15 cellular contexts compared by ENCODE assay signal in the genomic region with DNA sequence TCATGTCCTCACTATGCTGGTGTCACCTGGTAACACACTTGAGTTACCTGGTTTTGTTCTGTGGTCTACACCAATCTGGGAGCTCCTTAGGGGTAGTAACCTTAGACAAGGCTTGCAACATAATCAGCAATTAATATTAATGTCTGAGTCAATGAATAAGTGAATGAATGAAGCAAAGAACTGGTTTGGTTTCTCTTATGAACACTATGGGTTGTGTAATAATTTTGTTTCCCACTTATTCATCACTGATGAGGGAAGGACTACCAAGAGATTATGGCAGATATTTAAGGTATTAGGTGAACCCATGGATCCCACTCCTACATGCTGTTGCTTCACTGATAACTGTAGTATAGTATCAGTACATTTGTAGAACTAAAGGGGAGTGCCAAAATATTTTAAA.
DNase-seq lines count a peak whose midpoint lies in the region; ATAC-seq, FAIRE-seq and TF ChIP-seq lines count a peak whose summit lies in the region.
"Had no signal": no experiment of that assay in that cellular context is flagged by ENCODE, and none has a peak within 500 bp of the region (broad histone marks: within the 10 kb centered on the region; RNA-seq: fewer than 3 reads in every experiment).

No MANE protein-coding gene starts in this region.

- H3K27ac ChIP-seq in C4-2B (peak overlapping the region; percentile 41; the same call in 1 of the 2 replicates), Karpas-422 (ENCODE audit: low read length) (peak overlapping the region; percentile 38), mesenchymal stem cell (ENCODE audit: low read length, poor library complexity, severe bottlenecking) (peak overlapping the region; percentile 61), neural progenitor cell (no peak overlapping the region), right cardiac atrium (ENCODE audit: low read length) (no peak overlapping the region)
- H3K27ac ChIP-seq: HL-60 had no signal

- intact Hi-C loops in right cardiac atrium (cut with DNase I): loop anchor here (5.0 to 10.0 kb wide), 6 partner anchors 437 to 635 kb away; no protein-coding TSS in a partner anchor

- no peak overlapping the region for H3K4ac ChIP-seq in mesenchymal stem cell (ENCODE audit: low read depth in 1 of 2, low read length in 2 of 2)

- no peak overlapping the region for H3K23ac ChIP-seq in mesenchymal stem cell (ENCODE audit: low read length in 2 of 2)

- H2AFZ ChIP-seq in Karpas-422 (ENCODE audit: low read length): no peak overlapping the region
- no peak overlapping the region for H2AFZ ChIP-seq in mesenchymal stem cell (ENCODE audit: low read depth, low read length)
- no peak overlapping the region for H2AFZ ChIP-seq in neural progenitor cell (replicated peaks)

- no peak for DNase-seq in Karpas-422
- DNase-seq in bronchial epithelial cell (ENCODE audit: low read depth): peak; percentile 87
- no peak for DNase-seq in mesenchymal stem cell
- DNase-seq in neural progenitor cell (ENCODE audit: low spot score): no peak
- no peak for DNase-seq in right cardiac atrium
- DNase-seq: C1 segment of cervical spinal cord, DMS153, H9, NCI-H1436, NCI-H2171, NCI-H446 treated with DMSO at 0.1 percent for 48 hours had no signal

- H3K79me1 ChIP-seq in mesenchymal stem cell (replicated peaks; ENCODE audit: low read length, poor library complexity, severe bottlenecking): no peaks in the 10 kb centered on the region

- H2BK12ac ChIP-seq in mesenchymal stem cell (ENCODE audit: low read length in 2 of 2): no peak overlapping the region

- no peak overlapping the region for H3K14ac ChIP-seq in mesenchymal stem cell (ENCODE audit: low read length in 2 of 2)

- no peaks in the 10 kb centered on the region for H3K9me3 ChIP-seq in Karpas-422 (ENCODE audit: low read length)
- H3K9me3 ChIP-seq in mesenchymal stem cell (ENCODE audit: control insufficient read depth, low read length): no peaks in the 10 kb centered on the region
- no peaks in the 10 kb centered on the region for H3K9me3 ChIP-seq in neural progenitor cell (ENCODE audit: low read depth)
- no peaks in the 10 kb centered on the region for H3K9me3 ChIP-seq in right cardiac atrium (ENCODE audit: control insufficient read depth, low read length)

- no peak overlapping the region for H2BK120ac ChIP-seq in mesenchymal stem cell (ENCODE audit: low read depth, low read length)

- H3K27ac Mint-ChIP-seq in neural progenitor cell: no peak overlapping the region
- H3K27ac Mint-ChIP-seq: H9 had no signal

- no peaks in the 10 kb centered on the region for H3K9me3 Mint-ChIP-seq in neural progenitor cell
- H3K9me3 Mint-ChIP-seq: H9 had no signal

- TF ChIP-seq CTCF in C4-2B (conservative IDR thresholded peaks at IDR 0.05) (no peak), bronchial epithelial cell (IDR thresholded peaks at IDR 0.05; ENCODE audit: insufficient read depth, low read length, severe bottlenecking) (no peak), neural progenitor cell (IDR thresholded peaks at IDR 0.05) (no peak)

- peaks cover 71% of the 10 kb centered on the region for H3K36me3 ChIP-seq in Karpas-422 (ENCODE audit: insufficient read depth, low read length)
- no peaks in the 10 kb centered on the region for H3K36me3 ChIP-seq in bronchial epithelial cell (ENCODE audit: control insufficient read depth, insufficient read depth, low read length)
- H3K36me3 ChIP-seq in mesenchymal stem cell (ENCODE audit: control insufficient read depth in 1 of 2, insufficient read depth in 2 of 2, low read depth in 1 of 2, low read length in 2 of 2): no peaks in the 10 kb centered on the region
- H3K36me3 ChIP-seq in neural progenitor cell: no peaks in the 10 kb centered on the region

- H2AK5ac ChIP-seq in mesenchymal stem cell (ENCODE audit: low read length, severe bottlenecking): no peak overlapping the region

- no peak overlapping the region for H3K4me3 Mint-ChIP-seq in neural progenitor cell
- H3K4me3 Mint-ChIP-seq: H9 had no signal

- no peak overlapping the region for H2BK15ac ChIP-seq in mesenchymal stem cell (ENCODE audit: low read depth, poor library complexity, severe bottlenecking)

- no peak overlapping the region for H3K9ac ChIP-seq in Karpas-422 (ENCODE audit: low read length)
- no peak overlapping the region for H3K9ac ChIP-seq in mesenchymal stem cell (ENCODE audit: low read length)
- no peak overlapping the region for H3K9ac ChIP-seq in neural progenitor cell

- no peak overlapping the region for H4K8ac ChIP-seq in mesenchymal stem cell (ENCODE audit: low read length)

- H4K20me1 ChIP-seq in Karpas-422 (ENCODE audit: insufficient read depth, low read depth, low read length) (no peaks in the 10 kb centered on the region), neural progenitor cell (ENCODE audit: low read depth) (no peaks in the 10 kb centered on the region)

- H3K27me3 Mint-ChIP-seq in neural progenitor cell (ENCODE audit: insufficient read depth, low read depth): peaks cover 5% of the 10 kb centered on the region

- ATAC-seq in right cardiac atrium (no peak), GM19324 (IDR thresholded peaks at IDR 0.05; ENCODE audit: low FRiP score, unreplicated experiment) (no peak)
- ATAC-seq: Right ventricle myocardium inferior had no signal

- no peak overlapping the region for H4K91ac ChIP-seq in mesenchymal stem cell (ENCODE audit: low read length)

- H3K27me3 ChIP-seq in Karpas-422 (ENCODE audit: low read length) (no peaks in the 10 kb centered on the region), bronchial epithelial cell (ENCODE audit: control insufficient read depth, insufficient read depth, low read length) (no peaks in the 10 kb centered on the region), mesenchymal stem cell (ENCODE audit: control insufficient read depth in 1 of 2, insufficient read depth in 1 of 2, low read length in 2 of 2) (peaks cover 0 to 7% of the 10 kb centered on the region in 2 experiments), neural progenitor cell (peaks cover 15% of the 10 kb centered on the region), right cardiac atrium (ENCODE audit: control insufficient read depth, insufficient read depth) (no peaks in the 10 kb centered on the region)

- H3K9me2 ChIP-seq in Karpas-422 (replicated peaks; ENCODE audit: insufficient read depth, low read length): no peaks in the 10 kb centered on the region

- H2BK5ac ChIP-seq in mesenchymal stem cell (ENCODE audit: low read depth, low read length, poor library complexity, severe bottlenecking): no peak overlapping the region

- FAIRE-seq in bronchial epithelial cell (lab: Jason Lieb, UNC): no peak

- H3K4me1 Mint-ChIP-seq in neural progenitor cell: peaks cover 10% of the 10 kb centered on the region

- peaks cover 2% of the 10 kb centered on the region for H3K36me3 Mint-ChIP-seq in neural progenitor cell

- H3F3A ChIP-seq in neural progenitor cell (ENCODE audit: low read depth): no peaks in the 10 kb centered on the region

- H3K79me2 ChIP-seq in Karpas-422 (ENCODE audit: low read length): no peaks in the 10 kb centered on the region
- H3K79me2 ChIP-seq in neural progenitor cell (ENCODE audit: low read depth): no peaks in the 10 kb centered on the region

- H3K4me3 ChIP-seq in Karpas-422 (ENCODE audit: low read length) (no peak overlapping the region), bronchial epithelial cell (ENCODE audit: low read depth, low read length) (no peak overlapping the region), mesenchymal stem cell (ENCODE audit: insufficient read depth in 1 of 2, low read depth in 1 of 2, low read length in 2 of 2) (no peak overlapping the region), neural progenitor cell (no peak overlapping the region), right cardiac atrium (ENCODE audit: low read length) (no peak overlapping the region)

- no peak overlapping the region for H3K18ac ChIP-seq in mesenchymal stem cell (ENCODE audit: low read depth in 1 of 2, low read length in 2 of 2)

- H3K4me2 ChIP-seq in Karpas-422 (ENCODE audit: low read depth, low read length, poor library complexity, severe bottlenecking) (no peak overlapping the region), mesenchymal stem cell (ENCODE audit: low read length, poor library complexity, severe bottlenecking) (no peak overlapping the region), neural progenitor cell (no peak overlapping the region)

- H3K4me1 ChIP-seq in Karpas-422 (ENCODE audit: low read length) (peaks cover 69% of the 10 kb centered on the region), mesenchymal stem cell (ENCODE audit: control insufficient read depth, insufficient read depth, low read depth, low read length) (peaks cover 10% of the 10 kb centered on the region), neural progenitor cell (peaks cover 7% of the 10 kb centered on the region), right cardiac atrium (ENCODE audit: control insufficient read depth, insufficient read depth, low read length) (no peaks in the 10 kb centered on the region)

Comparison
In these comparisons a context has a peak if more than half of its experiments do, and no peak if none do; other contexts are left out.
1. H3K27ac ChIP-seq: peak in C4-2B (single experiment), Karpas-422 (single experiment) and mesenchymal stem cell (single experiment); none in neural progenitor cell (single experiment) and right cardiac atrium (single experiment).